1 cellular context compared by ENCODE assay signal in genomic region chr19:5681446-5682292, GRCh38.
TF ChIP-seq lines count a peak whose summit lies in the region.

No MANE protein-coding gene starts in this region.

TF ChIP-seq in HCT116, 20 proteins besides CTCF, POLR2A, EP300 and RAD21 (continued from another document):
- no peak for TF ChIP-seq EZH2 (IDR thresholded peaks at IDR 0.05)
- TF ChIP-seq ZBTB33 (IDR thresholded peaks at IDR 0.05; ENCODE audit: extremely low read depth, insufficient replicate concordance, low read length) = no peak
- TF ChIP-seq REST (IDR thresholded peaks at IDR 0.05; ENCODE audit: low read depth) = no peak
